27 cellular contexts compared by ENCODE assay signal in the genomic region with DNA sequence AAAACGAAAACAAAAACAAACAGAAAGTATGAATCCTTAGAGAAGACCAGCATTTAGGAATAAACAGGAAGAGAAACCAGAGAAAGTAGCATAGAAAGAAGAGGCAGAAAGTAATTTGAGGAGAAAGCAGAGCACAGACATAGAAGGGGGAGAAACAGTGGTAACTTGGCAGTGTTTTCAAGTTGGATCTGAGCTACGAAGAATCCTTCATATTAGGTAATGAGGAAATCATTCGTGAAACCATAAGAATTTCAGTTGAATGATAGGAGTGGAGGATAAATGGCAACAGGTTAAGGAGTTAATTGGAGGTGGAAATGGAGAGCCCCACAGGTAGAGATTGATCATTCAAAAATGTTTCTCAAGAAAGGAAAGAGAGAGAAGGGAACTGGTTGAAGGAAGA. TPM values are rescaled to one million over a fixed set of nuclear protein-coding genes. Genes with fewer than 3 reads are reported as not detected.
"Had no signal": no experiment of that assay in that cellular context is flagged by ENCODE, and none has a peak within 500 bp of the region (broad histone marks: within the 10 kb centered on the region; RNA-seq: fewer than 3 reads in every experiment).

No MANE protein-coding gene starts in this region.

- H3K27me3 ChIP-seq: SJSA1 had no signal

- H3K36me3 ChIP-seq: SJSA1 had no signal

- DNase-seq: activated CD4-positive, alpha-beta T cell treated with anti-CD3 and anti-CD28 coated beads for 48 hours; activated CD4-positive, alpha-beta T cell treated with anti-CD3 and anti-CD28 coated beads, Interleukin-2, amount 50 U/mL, for 4 hours; activated CD4-positive, CD25-positive, alpha-beta regulatory T cell treated with anti-CD3 and anti-CD28 coated beads, Interleukin-2, amount 50 U/mL, for 72 hours; activated CD8-positive, alpha-beta memory T cell treated with anti-CD3 and anti-CD28 coated beads, Interleukin-2, amount 50 U/mL, for 48 hours; activated CD8-positive, alpha-beta T cell treated with anti-CD3 and anti-CD28 coated beads, Interleukin-2, amount 10 ng/mL, durations not matched to agents 7 days and 5 days; activated effector memory CD4-positive, alpha-beta T cell treated with anti-CD3 and anti-CD28 coated beads, Interleukin-2, amount 50 U/mL, for 16 hours; activated naive CD4-positive, alpha-beta T cell treated with Interleukin-2 at 50 U/mL for 16 hours; activated T-cell treated with anti-CD3 and anti-CD28 coated beads, Interleukin-2, amount 50 U/mL, for 1 hour; amygdala; cerebellar nuclear complex; Karpas-422; MM.1S; NCI-H1092 treated with DMSO at 0.1 percent for 48 hours; NCI-H1436 treated with DMSO at 0.1 percent for 48 hours; NCI-H187; NCI-H2081; NCI-H446; NCI-H524; SHP77; SW 1271 had no signal

- H3K4me3 ChIP-seq: K562, SJSA1 had no signal

- ATAC-seq: activated CD8-positive, alpha-beta T cell treated with anti-CD3 and anti-CD28 coated beads, Interleukin-2, amount 10 ng/mL, durations not matched to agents 7 days and 5 days; K562; SK-N-SH treated with all-trans-retinoic acid at 6 μM for 48 hours; WTC11 had no signal

- H3K9me3 ChIP-seq: SJSA1 had no signal

- H3K27ac ChIP-seq: SJSA1 had no signal

RNA-seq across cellular contexts. Expression of a gene that starts 9.6 kb away (rescaled TPM):
- total RNA-seq: activated CD8-positive, alpha-beta T cell treated with anti-CD3 and anti-CD28 coated beads, Interleukin-2, amount 10 ng/mL, durations not matched to agents 7 days and 5 days had no signal

RNA-seq across cellular contexts. Expression of a gene that starts 24.5 kb away (rescaled TPM):
- total RNA-seq: activated CD8-positive, alpha-beta T cell treated with anti-CD3 and anti-CD28 coated beads, Interleukin-2, amount 10 ng/mL, durations not matched to agents 7 days and 5 days; activated T-helper 1 cell treated with anti-CD3 and anti-CD28 coated beads, Interleukin-12 subunit alpha, Interleukin-12 subunit beta, Interleukin-2, Interleukin-4 antibody, amounts not matched to agents 30 ng/mL and 10 ng/mL and 1 ng/mL, durations not matched to agents 14 hours and 24 hours and 36 hours; cardiac septum; K562; SJSA1; T-helper 1 cell treated with Interleukin-12 subunit alpha and Interleukin-12 subunit beta and Interleukin-4 antibody, amounts not matched to agents 30 ng/mL and 1 ng/mL, for 36 hours; WTC11 had no signal
- polyA plus RNA-seq: K562 had no signal

RNA-seq across cellular contexts. Expression of a gene that starts 40.0 kb away (rescaled TPM):
- total RNA-seq: activated CD8-positive, alpha-beta T cell treated with anti-CD3 and anti-CD28 coated beads, Interleukin-2, amount 10 ng/mL, durations not matched to agents 7 days and 5 days; activated T-helper 1 cell treated with anti-CD3 and anti-CD28 coated beads, Interleukin-12 subunit alpha, Interleukin-12 subunit beta, Interleukin-2, Interleukin-4 antibody, amounts not matched to agents 30 ng/mL and 10 ng/mL and 1 ng/mL, durations not matched to agents 14 hours and 24 hours and 36 hours; K562; SJSA1; T-helper 1 cell treated with Interleukin-12 subunit alpha and Interleukin-12 subunit beta and Interleukin-4 antibody, amounts not matched to agents 30 ng/mL and 1 ng/mL, for 36 hours; WTC11 had no signal
- polyA plus RNA-seq: K562 had no signal
